In the genomic region with DNA sequence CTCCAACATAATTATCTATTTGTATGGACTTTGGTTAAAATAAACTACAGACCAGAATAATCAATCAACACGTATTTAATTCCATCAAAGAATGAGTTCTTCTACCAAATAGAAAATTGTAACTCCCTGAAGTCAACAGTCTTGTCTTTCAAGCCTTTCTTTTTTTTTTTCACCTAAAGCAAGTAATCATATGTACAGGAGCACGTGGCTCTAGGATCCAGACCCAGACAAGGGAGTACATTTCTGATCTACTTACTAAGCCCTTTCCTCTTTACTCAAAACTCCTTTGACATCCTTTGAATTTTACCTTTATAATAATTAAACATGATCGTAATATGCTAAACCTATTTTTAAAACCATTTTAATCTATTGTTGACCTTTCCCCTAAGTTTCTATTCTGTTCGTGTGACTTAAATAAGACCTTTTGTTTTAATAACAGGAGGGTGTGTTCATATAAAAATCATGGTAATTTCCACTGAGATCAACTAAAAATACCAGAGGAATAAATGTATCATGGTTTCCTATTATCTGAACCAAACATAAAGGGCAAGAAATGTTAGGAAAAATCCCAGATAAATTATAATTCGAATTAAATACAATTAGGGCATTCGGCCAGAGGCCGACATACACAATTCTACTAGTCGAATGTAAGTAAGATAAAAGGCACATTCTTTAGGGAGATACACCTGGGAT, we compare ENCODE assay signal across 9 cellular contexts. TPM values are rescaled to one million over a fixed set of nuclear protein-coding genes. Genes with fewer than 3 reads are reported as not detected.
DNase-seq lines count a peak whose midpoint lies in the region; ATAC-seq and TF ChIP-seq lines count a peak whose summit lies in the region.
"Had no signal": no experiment of that assay in that cellular context is flagged by ENCODE, and none has a peak within 500 bp of the region (broad histone marks: within the 10 kb centered on the region; RNA-seq: fewer than 3 reads in every experiment).

No MANE protein-coding gene starts in this region.

- DNase-seq in NCI-H82 (lab: John Stamatoyannopoulos, UW) (peak; percentile 49), NCI-H82 treated with DMSO at 0.1 percent for 48 hours (lab: John Stamatoyannopoulos, UW; ENCODE audit: unreplicated experiment) (no peak), SK-N-MC (ENCODE audit: low read depth, low spot score) (no peak), GM20000 (ENCODE audit: low spot score) (no peak), NCI-H187 treated with DMSO at 0.1 percent for 48 hours (lab: John Stamatoyannopoulos, UW) (no peak)

- H3K4me2 ChIP-seq in skeletal muscle satellite cell (ENCODE audit: low read length), result peak overlapping the region; percentile 81

- H3K9ac ChIP-seq in SK-N-MC (ENCODE audit: insufficient read length), result peak overlapping the region; percentile 97
- peak overlapping the region; percentile 97 for H3K9ac ChIP-seq in skeletal muscle satellite cell (ENCODE audit: low read depth, low read length)

- H3K36me3 ChIP-seq in SK-N-MC (ENCODE audit: insufficient read depth, low read length), result peaks cover 13% of the 10 kb centered on the region
- peaks cover 0 to 2% of the 10 kb centered on the region in 2 donors for H3K36me3 ChIP-seq in esophagus (ENCODE audit: control insufficient read depth in 2 of 2, insufficient read depth in 2 of 2, low read length in 1 of 2)
- no peaks in the 10 kb centered on the region for H3K36me3 ChIP-seq in skeletal muscle satellite cell (ENCODE audit: insufficient read depth, low read length)
- H3K36me3 ChIP-seq: neutrophil had no signal

- H3K4me3 ChIP-seq in SK-N-MC (peak overlapping the region; percentile 86), esophagus (ENCODE audit: low read depth in 1 of 2, low read length in 2 of 2) (peak overlapping the region; percentile 84 to 92), skeletal muscle satellite cell (ENCODE audit: low read length) (peak overlapping the region; percentile 94)

- H3K9me3 ChIP-seq in SK-N-MC (ENCODE audit: low read depth, low read length), result no peaks in the 10 kb centered on the region
- H3K9me3 ChIP-seq in esophagus (ENCODE audit: control insufficient read depth in 2 of 2, insufficient read depth in 1 of 2, low read depth in 1 of 2, low read length in 1 of 2), result no peaks in the 10 kb centered on the region
- no peaks in the 10 kb centered on the region for H3K9me3 ChIP-seq in skeletal muscle satellite cell (replicated peaks; ENCODE audit: low read length)
- H3K9me3 ChIP-seq: neutrophil had no signal

- H3K27ac ChIP-seq in SK-N-MC, result no peak overlapping the region
- H3K27ac ChIP-seq in esophagus (ENCODE audit: low read depth in 2 of 2, low read length in 1 of 2), result peak overlapping the region in 1 of 2 donors; percentile 96
- H3K27ac ChIP-seq: neutrophil had no signal

- H3K4me1 ChIP-seq in esophagus (ENCODE audit: control insufficient read depth in 2 of 2, insufficient read depth in 2 of 2, low read length in 1 of 2) (peaks cover 2 to 6% of the 10 kb centered on the region in 2 donors), skeletal muscle satellite cell (ENCODE audit: control insufficient read depth, insufficient read depth, low read length) (peaks cover 46% of the 10 kb centered on the region)

- WGBS in esophagus, 2 donors, result 37 to 40% methylated on average over 8 of the region's 8 CpGs

- no peak for ATAC-seq in HG02981 (IDR thresholded peaks at IDR 0.05; ENCODE audit: unreplicated experiment)

- H3K27me3 ChIP-seq in esophagus (ENCODE audit: control insufficient read depth in 1 of 2, insufficient read depth in 2 of 2, low read length in 2 of 2), result no peaks in the 10 kb centered on the region
- no peaks in the 10 kb centered on the region for H3K27me3 ChIP-seq in skeletal muscle satellite cell (ENCODE audit: control insufficient read depth, insufficient read depth, low read length)

- TF ChIP-seq CTCF in GM20000 (IDR thresholded peaks at IDR 0.05; ENCODE audit: extremely low read depth, missing control alignments), result no peak

RNA-seq across cellular contexts. Expression of gene SLC7A1, which starts 1.7 kb away (rescaled TPM):
- polyA plus RNA-seq in esophagus, result 10 to 100 TPM; 34.9 to 51.2 TPM
- total RNA-seq in skeletal muscle satellite cell (2012; rRNA removed), result 24.1 and 25.6 TPM in 2 replicates
